Comparison of ENCODE assay signal across 28 cellular contexts in genomic region chr1:201949491-201949890, GRCh38. TPM values are rescaled to one million over a fixed set of nuclear protein-coding genes. Genes with fewer than 3 reads are reported as not detected.
DNase-seq lines count a peak whose midpoint lies in the region; ATAC-seq, FAIRE-seq and TF ChIP-seq lines count a peak whose summit lies in the region.
"Had no signal": no experiment of that assay in that cellular context is flagged by ENCODE, and none has a peak within 500 bp of the region (broad histone marks: within the 10 kb centered on the region; RNA-seq: fewer than 3 reads in every experiment).

No MANE protein-coding gene starts in this region.

- H3K9ac ChIP-seq in MM.1S (ENCODE audit: low read length): no peak overlapping the region

- intact Hi-C loops in thyroid gland (cut with DNase I): no loop called here

- H3K27me3 Mint-ChIP-seq in mesothelial cell of epicardium (ENCODE audit: low read depth): no peaks in the 10 kb centered on the region

- H3K4me1 Mint-ChIP-seq in mesothelial cell of epicardium: peaks cover 35% of the 10 kb centered on the region

- peaks cover 8% of the 10 kb centered on the region for H3K4me1 ChIP-seq in MM.1S (ENCODE audit: low read length)
- peaks cover 3 to 16% of the 10 kb centered on the region in 2 donors for H3K4me1 ChIP-seq in thyroid gland
- H3K4me1 ChIP-seq: prostate gland had no signal

- no peak for ATAC-seq in activated naive CD4-positive, alpha-beta T cell treated with anti-CD3 and anti-CD28 coated beads, Interleukin-2, amount 50 U/mL, for 72 hours
- ATAC-seq: activated T-cell treated with anti-CD3 and anti-CD28 coated beads, Interleukin-2, amount 50 U/mL, for 4 hours; CD8-positive, alpha-beta T cell; PC-3 had no signal

- H3K27me3 ChIP-seq in MM.1S (replicated peaks; ENCODE audit: insufficient read depth, low read length) (peaks cover 28% of the 10 kb centered on the region), thyroid gland (no peaks in the 10 kb centered on the region), H7 (ENCODE audit: control insufficient read depth, insufficient read depth, low read length) (peaks cover 24% of the 10 kb centered on the region)

- no peaks in the 10 kb centered on the region for H3K36me3 Mint-ChIP-seq in mesothelial cell of epicardium
- H3K36me3 Mint-ChIP-seq in activated naive CD4-positive, alpha-beta T cell treated with anti-CD3 and anti-CD28 coated beads, Interleukin-2, amount 50 U/mL, for 72 hours: peaks cover 3 to 13% of the 10 kb centered on the region in 2 donors

- H3K4me2 ChIP-seq in MM.1S (ENCODE audit: low read depth, low read length): no peak overlapping the region

- TF ChIP-seq POLR2A in thyroid gland (IDR thresholded peaks at IDR 0.05): no peak
- no peak for TF ChIP-seq POLR2A in GM12892 (IDR thresholded peaks at IDR 0.05; ENCODE audit: low read depth, low read length)

- no peaks in the 10 kb centered on the region for H3K79me2 ChIP-seq in MM.1S (ENCODE audit: low read length)

- H3K9me2 ChIP-seq in MM.1S (replicated peaks; ENCODE audit: insufficient read depth, low read length): no peaks in the 10 kb centered on the region

- H2AFZ ChIP-seq in MM.1S (ENCODE audit: low read length): no peak overlapping the region

- H3K36me3 ChIP-seq in MM.1S (replicated peaks; ENCODE audit: insufficient read depth, low read length) (no peaks in the 10 kb centered on the region), thyroid gland (no peaks in the 10 kb centered on the region), H7 (replicated peaks; ENCODE audit: control insufficient read depth, insufficient read depth, low read length) (no peaks in the 10 kb centered on the region)
- H3K36me3 ChIP-seq: prostate gland had no signal

- TF ChIP-seq CTCF in MM.1S (IDR thresholded peaks at IDR 0.05; ENCODE audit: low read length) (no peak), cardiac fibroblast (IDR thresholded peaks at IDR 0.05; ENCODE audit: low read depth, low read length) (no peak), mesothelial cell of epicardium (IDR thresholded peaks at IDR 0.05; ENCODE audit: unreplicated experiment) (no peak), thyroid gland (IDR thresholded peaks at IDR 0.05) (no peak)

- no peaks in the 10 kb centered on the region for H3K9me3 Mint-ChIP-seq in mesothelial cell of epicardium
- H3K9me3 Mint-ChIP-seq in activated naive CD4-positive, alpha-beta T cell treated with anti-CD3 and anti-CD28 coated beads, Interleukin-2, amount 50 U/mL, for 72 hours: no peaks in the 10 kb centered on the region
- H3K9me3 Mint-ChIP-seq: activated T-cell treated with anti-CD3 and anti-CD28 coated beads, Interleukin-2, amount 50 U/mL, for 4 hours; CD8-positive, alpha-beta T cell; central memory CD8-positive, alpha-beta T cell; nephron had no signal

- H3F3A ChIP-seq in MM.1S (ENCODE audit: insufficient read depth, low read length): no peaks in the 10 kb centered on the region

- H3K4me3 ChIP-seq in MM.1S (ENCODE audit: low read length): no peak overlapping the region
- H3K4me3 ChIP-seq in cardiac fibroblast (replicated peaks in 1 of 2; ENCODE audit: low read depth in 2 of 2, low read length in 2 of 2): no peak overlapping the region
- H3K4me3 ChIP-seq in thyroid gland (replicated peaks in 1 of 3): no peak overlapping the region
- H3K4me3 ChIP-seq in H7 (ENCODE audit: insufficient read depth, low read depth, low read length): no peak overlapping the region
- H3K4me3 ChIP-seq: prostate gland, skin epidermis had no signal

- peak overlapping the region; percentile 19 for H3K27ac Mint-ChIP-seq in mesothelial cell of epicardium
- H3K27ac Mint-ChIP-seq in activated naive CD4-positive, alpha-beta T cell treated with anti-CD3 and anti-CD28 coated beads, Interleukin-2, amount 50 U/mL, for 72 hours: no peak overlapping the region
- H3K27ac Mint-ChIP-seq: CD8-positive, alpha-beta T cell had no signal

- H3K27ac ChIP-seq in MM.1S (ENCODE audit: low read length) (no peak overlapping the region), thyroid gland (peak overlapping the region in 2 of 3 donors; percentile 5 to 27)
- H3K27ac ChIP-seq: prostate gland had no signal

- DNase-seq in MM.1S (peak; percentile 33), cardiac fibroblast (ENCODE audit: low read depth in 2 of 2) (peak; percentile 25 to 39), mesothelial cell of epicardium (ENCODE audit: low spot score in 2 of 2, unreplicated experiment in 2 of 2) (no peak), thyroid gland (peak in 1 of 2 donors; percentile 4), NCI-H2196 (lab: John Stamatoyannopoulos, UW; ENCODE audit: unreplicated experiment) (no peak), H7 (no peak), GM12892 (ENCODE audit: insufficient read length) (no peak)
- no peak for DNase-seq in activated naive CD4-positive, alpha-beta T cell treated with anti-CD3 and anti-CD28 coated beads, Interleukin-2, amount 50 U/mL, for 72 hours (ENCODE audit: low spot score in 2 of 2)
- DNase-seq: activated CD4-positive, alpha-beta T cell treated with anti-CD3 and anti-CD28 coated beads for 1 hour; activated naive CD4-positive, alpha-beta T cell treated with Interleukin-2 at 50 U/mL for 16 hours; activated T-cell treated with anti-CD3 and anti-CD28 coated beads, Interleukin-2, amount 50 U/mL, for 4 hours; CD8-positive, alpha-beta T cell; DMS53; MV-4-11; NCI-H1694 treated with DMSO at 0.1 percent for 48 hours; NCI-H2227 treated with DMSO at 0.1 percent for 48 hours; NCI-H748 treated with DMSO at 0.1 percent for 48 hours; PC-3; SHP77 treated with DMSO at 0.1 percent for 48 hours; stimulated activated CD4-positive, alpha-beta T cell treated with anti-CD3 and anti-CD28 coated beads, Interleukin-1b, Interleukin-23, amount 100 ng/mL, for 48 hours had no signal

- no peak for FAIRE-seq in GM12892 (lab: Jason Lieb, UNC)
- FAIRE-seq: GM19239, HTR-8/SVneo, TTC549 had no signal

- no peak overlapping the region for H3K4me3 Mint-ChIP-seq in mesothelial cell of epicardium
- H3K4me3 Mint-ChIP-seq: activated T-cell treated with anti-CD3 and anti-CD28 coated beads, Interleukin-2, amount 50 U/mL, for 4 hours; CD8-positive, alpha-beta T cell; central memory CD8-positive, alpha-beta T cell had no signal

- H3K9me3 ChIP-seq in MM.1S (replicated peaks; ENCODE audit: insufficient read depth, low read length): no peaks in the 10 kb centered on the region
- no peaks in the 10 kb centered on the region for H3K9me3 ChIP-seq in thyroid gland
- H3K9me3 ChIP-seq: prostate gland had no signal

- H4K20me1 ChIP-seq in MM.1S (ENCODE audit: insufficient read depth, low read length): no peaks in the 10 kb centered on the region

RNA-seq across cellular contexts. Expression of gene LMOD1, which starts 3.1 kb away (rescaled TPM):
- total RNA-seq in mesothelial cell of epicardium (4.8 to 5.6 TPM (median 5.4 TPM) in 3 replicates), thyroid gland (10 to 100 TPM; 30.6 to 50.0 (median 35.9) TPM)
- total RNA-seq in activated naive CD4-positive, alpha-beta T cell treated with anti-CD3 and anti-CD28 coated beads, Interleukin-2, amount 50 U/mL, for 72 hours: not detected
- total RNA-seq in H7 (2014; rRNA removed; shearing (Covaris generic)): 0.42 and 0.48 TPM in 2 replicates
- not detected for polyA plus RNA-seq in GM12892 (2012; ENCODE audit: missing spikeins)
- total RNA-seq: CD8-positive, alpha-beta T cell; epithelial cell of proximal tubule had no signal

RNA-seq across cellular contexts. Expression of gene TIMM17A, which starts 5.8 kb away (rescaled TPM):
- 42.6 to 46.5 TPM (median 46.3 TPM) in 3 replicates for total RNA-seq in mesothelial cell of epicardium
- total RNA-seq in thyroid gland: 10 to 100 TPM; 34.7 to 46.8 (median 40.1) TPM
- total RNA-seq in activated naive CD4-positive, alpha-beta T cell treated with anti-CD3 and anti-CD28 coated beads, Interleukin-2, amount 50 U/mL, for 72 hours: 10 to 100 TPM; 64.3 to 89.0 TPM
- total RNA-seq in H7 (2014; rRNA removed; shearing (Covaris generic)): 74.6 and 75.6 TPM in 2 replicates
- 77.1 TPM for polyA plus RNA-seq in GM12892 (2012; ENCODE audit: missing spikeins)

RNA-seq across cellular contexts. Expression of gene RNPEP, which starts 33.0 kb away (rescaled TPM):
- total RNA-seq in mesothelial cell of epicardium: 76.6 to 84.3 TPM (median 79.3 TPM) in 3 replicates
- total RNA-seq in thyroid gland: 10 to 100 TPM; 61.4 to 98.1 (median 85.7) TPM
- 10 to 100 TPM; 43.8 to 56.6 TPM for total RNA-seq in activated naive CD4-positive, alpha-beta T cell treated with anti-CD3 and anti-CD28 coated beads, Interleukin-2, amount 50 U/mL, for 72 hours
- 129 and 136 TPM in 2 replicates for total RNA-seq in H7 (2014; rRNA removed; shearing (Covaris generic))
- polyA plus RNA-seq in GM12892 (2012; ENCODE audit: missing spikeins): 41.6 TPM

Comparison
In these comparisons a context has a peak if more than half of its experiments do, and no peak if none do; other contexts are left out.
1. DNase-seq: peak in MM.1S (single experiment) and cardiac fibroblast (2 of 2); none in mesothelial cell of epicardium (0 of 2), NCI-H2196 (single experiment), activated naive CD4-positive, alpha-beta T cell treated with anti-CD3 and anti-CD28 coated beads, Interleukin-2, amount 50 U/mL, for 72 hours (0 of 2), H7 (single experiment) and GM12892 (single experiment).